In the genomic region with DNA sequence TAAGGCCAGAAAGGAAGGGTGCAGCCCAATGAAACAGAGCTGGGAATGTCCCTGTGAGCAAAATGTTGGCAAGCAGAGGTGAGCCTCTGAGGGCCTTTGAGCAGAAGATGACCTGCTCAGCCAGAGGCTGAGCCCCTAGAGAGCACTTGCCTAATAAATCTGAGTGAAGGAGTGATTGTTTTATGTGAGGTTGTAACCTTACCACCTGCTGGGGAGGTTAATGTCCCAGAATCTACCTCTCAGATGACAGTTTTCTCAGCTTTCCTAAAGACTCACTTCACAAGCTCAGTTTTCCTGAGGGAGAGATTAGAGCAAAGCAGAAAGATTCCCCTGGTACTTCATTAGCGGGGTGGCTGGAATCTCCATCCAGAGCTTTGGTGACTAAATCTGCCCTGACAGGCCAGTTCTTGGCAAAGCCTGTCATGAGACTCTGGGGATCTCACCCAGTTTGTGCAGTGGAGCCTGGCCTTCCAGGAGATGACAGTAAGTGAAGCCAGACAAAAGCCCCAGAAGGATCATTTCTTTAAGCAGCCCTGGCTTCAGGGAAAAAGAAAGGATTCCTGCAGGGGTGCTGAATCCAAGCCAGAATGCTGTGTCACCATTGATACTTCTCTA, we compare ENCODE assay signal across 31 cellular contexts. TPM values are rescaled to one million over a fixed set of nuclear protein-coding genes. Genes with fewer than 3 reads are reported as not detected.
DNase-seq lines count a peak whose midpoint lies in the region; ATAC-seq, FAIRE-seq and TF ChIP-seq lines count a peak whose summit lies in the region.
"Had no signal": no experiment of that assay in that cellular context is flagged by ENCODE, and none has a peak within 500 bp of the region (broad histone marks: within the 10 kb centered on the region; RNA-seq: fewer than 3 reads in every experiment).

No MANE protein-coding gene starts in this region.

- H3K23me2 ChIP-seq in H1 (ENCODE audit: low read depth, low read length), result no peaks in the 10 kb centered on the region

- intact Hi-C loops in spleen (cut with DNase I; ENCODE audit: low total_unique reads), result no loop called here

- H4K20me1 ChIP-seq in H1 (replicated peaks in 1 of 2; ENCODE audit: control insufficient read depth in 1 of 2, insufficient read depth in 2 of 2, low read length in 2 of 2), result no peaks in the 10 kb centered on the region
- no peaks in the 10 kb centered on the region for H4K20me1 ChIP-seq in osteoblast (ENCODE audit: insufficient read depth, low read length)

- H2BK12ac ChIP-seq in H1 (ENCODE audit: low read depth, low read length), result no peak overlapping the region

- DNase-seq in NCI-H1417 (lab: John Stamatoyannopoulos, UW), result peak in 2 of 3 experiments; percentile 7 to 25
- DNase-seq in NCI-H1417 treated with DMSO at 0.1 percent for 48 hours (lab: John Stamatoyannopoulos, UW), result no peak
- peak; percentile 53 for DNase-seq in MG63
- DNase-seq in H1 (ENCODE audit: low read depth in 1 of 2, low spot score in 2 of 2), result no peak
- peak; percentile 37 for DNase-seq in osteoblast (ENCODE audit: insufficient read length, low spot score, missing footprints)
- DNase-seq in activated naive CD8-positive, alpha-beta T cell treated with anti-CD3 and anti-CD28 coated beads for 36 hours, result no peak
- DNase-seq in spleen, result no peak
- DNase-seq: activated CD4-positive, CD25-positive, alpha-beta regulatory T cell treated with anti-CD3 and anti-CD28 coated beads, Interleukin-2, amount 50 U/mL, for 72 hours; activated CD8-positive, alpha-beta memory T cell treated with anti-CD3 and anti-CD28 coated beads for 24 hours; activated gamma-delta T cell treated with Interleukin-2 at 50 U/mL for 16 hours; activated T-cell treated with anti-CD3 and anti-CD28 coated beads, Interleukin-2, amount 50 U/mL, for 1 hour; AML-193; brain microvascular endothelial cell; CD4-positive, alpha-beta memory T cell; effector memory CD4-positive, alpha-beta T cell; gastrocnemius medialis; GOT3; hippocampal formation; immature natural killer cell; left ventricle myocardium superior; NCI-H1694; NCI-H2227 treated with DMSO at 0.1 percent for 48 hours; stimulated activated CD4-positive, alpha-beta T cell treated with anti-CD3 and anti-CD28 coated beads, Interleukin-1b, Interleukin-23, amount 100 ng/mL, for 48 hours; T-cell had no signal

- TF ChIP-seq POLR2A in H1 (IDR thresholded peaks at IDR 0.05; ENCODE audit: control extremely low read depth in 1 of 2, low read depth in 2 of 2, low read length in 2 of 2), result no peak
- no peak for TF ChIP-seq POLR2A in spleen (IDR thresholded peaks at IDR 0.05)

- CTCF ChIA-PET in H1 (lab: Charles Lee; ENCODE audit: partially characterized antibody), result interaction anchor here (0.9 to 1.2 kb wide), 3 partner anchors 15 to 69 kb away, joined by 3 to 5 read pairs (median 4); no protein-coding TSS in a partner anchor

- H3K27ac Mint-ChIP-seq in activated naive CD8-positive, alpha-beta T cell treated with anti-CD3 and anti-CD28 coated beads for 36 hours, result no peak overlapping the region
- H3K27ac Mint-ChIP-seq: CD4-positive, alpha-beta memory T cell; immature natural killer cell; T-cell had no signal

- no peaks in the 10 kb centered on the region for H3K27me3 ChIP-seq in MG63
- no peaks in the 10 kb centered on the region for H3K27me3 ChIP-seq in H1 (replicated peaks in 1 of 4; ENCODE audit: control insufficient read depth in 3 of 4, extremely low read depth in 1 of 4, insufficient read depth in 3 of 4, low read length in 3 of 4)
- H3K27me3 ChIP-seq in osteoblast (ENCODE audit: insufficient read depth, low read length), result peaks cover 7% of the 10 kb centered on the region
- peaks cover 0 to 4% (median 0%) of the 10 kb centered on the region in 7 donors for H3K27me3 ChIP-seq in spleen (replicated peaks in 1 of 7)
- H3K27me3 ChIP-seq: brain microvascular endothelial cell, gastrocnemius medialis, SJSA1 had no signal

- peaks cover 0 to 2% (median 0%) of the 10 kb centered on the region in 4 experiments; a peak in 2 of 7 replicates for H3K4me1 ChIP-seq in H1 (replicated peaks in 1 of 4; ENCODE audit: control insufficient read depth in 3 of 4, insufficient read depth in 4 of 4, low read length in 3 of 4)
- H3K4me1 ChIP-seq in osteoblast (ENCODE audit: insufficient read depth, low read length), result no peaks in the 10 kb centered on the region
- no peaks in the 10 kb centered on the region for H3K4me1 ChIP-seq in spleen
- H3K4me1 ChIP-seq: gastrocnemius medialis had no signal

- H2BK15ac ChIP-seq in H1 (ENCODE audit: low read length), result no peak overlapping the region

- no peaks in the 10 kb centered on the region for H3K36me3 Mint-ChIP-seq in activated naive CD8-positive, alpha-beta T cell treated with anti-CD3 and anti-CD28 coated beads for 36 hours
- H3K36me3 Mint-ChIP-seq: CD4-positive, alpha-beta memory T cell; T-cell had no signal

- no peak overlapping the region for H3K27ac ChIP-seq in H1 (ENCODE audit: low read depth, low read length)
- H3K27ac ChIP-seq in osteoblast (ENCODE audit: low read depth, low read length), result no peak overlapping the region
- no peak overlapping the region for H3K27ac ChIP-seq in spleen
- H3K27ac ChIP-seq: 22Rv1, brain microvascular endothelial cell, gastrocnemius medialis had no signal

- no peak for TF ChIP-seq RAD21 in H1 (IDR thresholded peaks at IDR 0.05 in 1 of 2, conservative IDR thresholded peaks at IDR 0.05 in 1 of 2; ENCODE audit: low read depth in 2 of 2, low read length in 2 of 2)

- H3K14ac ChIP-seq in H1 (ENCODE audit: insufficient read length), result no peak overlapping the region

- H3K79me2 ChIP-seq in H1 (ENCODE audit: control insufficient read depth in 1 of 2, insufficient read depth in 2 of 2, low read length in 2 of 2) (no peaks in the 10 kb centered on the region), osteoblast (ENCODE audit: insufficient read depth, low read length) (no peaks in the 10 kb centered on the region)

- H3K4me3 ChIP-seq in MG63 (no peak overlapping the region), H1 (ENCODE audit: extremely low read depth in 1 of 4, insufficient read depth in 2 of 4, low read depth in 3 of 4, low read length in 4 of 4) (no peak overlapping the region), osteoblast (ENCODE audit: insufficient read depth, low read length) (no peak overlapping the region), spleen (no peak overlapping the region)
- H3K4me3 ChIP-seq: gastrocnemius medialis, SJSA1 had no signal

- H3K9ac ChIP-seq in H1 (replicated peaks in 1 of 4; ENCODE audit: extremely low read depth in 1 of 4, low read depth in 3 of 4, low read length in 3 of 4), result no peak overlapping the region

- POLR2A ChIA-PET in H1 (lab: Charles Lee; ENCODE audit: partially characterized antibody), result no interaction called here

- H3K27me3 Mint-ChIP-seq in activated naive CD8-positive, alpha-beta T cell treated with anti-CD3 and anti-CD28 coated beads for 36 hours, result no peaks in the 10 kb centered on the region

- no peak overlapping the region for H3K4me3 Mint-ChIP-seq in activated naive CD8-positive, alpha-beta T cell treated with anti-CD3 and anti-CD28 coated beads for 36 hours
- H3K4me3 Mint-ChIP-seq: CD4-positive, alpha-beta memory T cell; immature natural killer cell; nephron; T-cell had no signal

- H2AFZ ChIP-seq in H1 (ENCODE audit: low read length) (no peak overlapping the region), osteoblast (ENCODE audit: low read length) (no peak overlapping the region)

- H4K91ac ChIP-seq in H1 (replicated peaks; ENCODE audit: insufficient read length, low read length), result no peak overlapping the region

- no peaks in the 10 kb centered on the region for H3K79me1 ChIP-seq in H1 (ENCODE audit: low read depth, low read length)

- no peaks in the 10 kb centered on the region for H3K9me3 Mint-ChIP-seq in activated naive CD8-positive, alpha-beta T cell treated with anti-CD3 and anti-CD28 coated beads for 36 hours
- H3K9me3 Mint-ChIP-seq: CD4-positive, alpha-beta memory T cell; immature natural killer cell; nephron; T-cell had no signal

- FAIRE-seq in H1 (lab: Jason Lieb, UNC), result no peak
- FAIRE-seq: colon, TTC549 had no signal

- no peak overlapping the region for H4K8ac ChIP-seq in H1 (ENCODE audit: extremely low read depth, insufficient read depth, low read length)

- H3K18ac ChIP-seq in H1 (ENCODE audit: extremely low read depth, low read length), result no peak overlapping the region

- no peak overlapping the region for H3K56ac ChIP-seq in H1 (replicated peaks; ENCODE audit: insufficient read length, low read depth, low read length)

- H3K23ac ChIP-seq in H1 (ENCODE audit: insufficient read length), result no peak overlapping the region

- H3K4me2 ChIP-seq in H1 (ENCODE audit: insufficient read depth in 1 of 2, low read depth in 2 of 2, low read length in 2 of 2) (no peak overlapping the region), osteoblast (ENCODE audit: insufficient read depth, low read length) (no peak overlapping the region)

- no peak overlapping the region for H2AK5ac ChIP-seq in H1 (ENCODE audit: low read depth, low read length)

- no peak for ATAC-seq in HG03354 (IDR thresholded peaks at IDR 0.05; ENCODE audit: poor library complexity, severe bottlenecking, unreplicated experiment)
- ATAC-seq: left ventricle myocardium superior, Panc1, T-cell had no signal

- H2BK20ac ChIP-seq in H1 (ENCODE audit: low read length), result no peak overlapping the region

- H2BK120ac ChIP-seq in H1 (replicated peaks; ENCODE audit: low read depth, low read length), result no peak overlapping the region

- no peak overlapping the region for H3K4ac ChIP-seq in H1 (replicated peaks; ENCODE audit: insufficient read length, low read depth, low read length)

- H2BK5ac ChIP-seq in H1 (ENCODE audit: low read depth, low read length), result no peak overlapping the region

- 94% methylated on average over 1 of the region's 1 CpG; no CpG with 5 or more reads in 1 of the 2 experiments for WGBS in H1 (ENCODE audit: extremely low coverage in 1 of 2, insufficient coverage in 1 of 2, insufficient read length in 1 of 2, insufficient replicate concordance in 2 of 2, low coverage in 1 of 2, low lambda C conversion rate in 2 of 2, missing lambda C conversion rate in 1 of 2), 2 experiments
- WGBS in spleen, 5 donors, result 71 to 100% (median 94%) methylated on average over 1 of the region's 1 CpG

- H4K5ac ChIP-seq in H1 (ENCODE audit: insufficient read length, low read depth, low read length), result no peak overlapping the region

- H3K9me3 ChIP-seq in MG63 (no peaks in the 10 kb centered on the region), H1 (ENCODE audit: insufficient read depth in 2 of 2, low read depth in 1 of 2, low read length in 1 of 2) (no peaks in the 10 kb centered on the region), osteoblast (ENCODE audit: low read depth, low read length) (no peaks in the 10 kb centered on the region), spleen (no peaks in the 10 kb centered on the region)
- H3K9me3 ChIP-seq: gastrocnemius medialis, SJSA1 had no signal

- no peak for TF ChIP-seq CTCF in H1 (IDR thresholded peaks at IDR 0.05; ENCODE audit: control extremely low read depth in 1 of 3, insufficient read depth in 1 of 3, low read depth in 1 of 3, low read length in 3 of 3)
- TF ChIP-seq CTCF in osteoblast (IDR thresholded peaks at IDR 0.05; ENCODE audit: extremely low read depth, low read depth, low read length), result no peak
- TF ChIP-seq CTCF in spleen (IDR thresholded peaks at IDR 0.05 in 8 of 11, conservative IDR thresholded peaks at IDR 0.05 in 3 of 11), result no peak

- H3K4me1 Mint-ChIP-seq in activated naive CD8-positive, alpha-beta T cell treated with anti-CD3 and anti-CD28 coated beads for 36 hours, result no peaks in the 10 kb centered on the region
- H3K4me1 Mint-ChIP-seq: CD4-positive, alpha-beta memory T cell; immature natural killer cell; T-cell had no signal

- TF ChIP-seq EP300 in H1 (IDR thresholded peaks at IDR 0.05; ENCODE audit: borderline replicate concordance in 1 of 2, low read depth in 2 of 2, low read length in 2 of 2), result no peak

- no peaks in the 10 kb centered on the region for H3K36me3 ChIP-seq in MG63
- no peaks in the 10 kb centered on the region for H3K36me3 ChIP-seq in H1 (ENCODE audit: control insufficient read depth in 2 of 4, insufficient read depth in 4 of 4, low read length in 3 of 4)
- no peaks in the 10 kb centered on the region for H3K36me3 ChIP-seq in osteoblast (ENCODE audit: insufficient read depth, low read length)
- H3K36me3 ChIP-seq in spleen, result no peaks in the 10 kb centered on the region
- H3K36me3 ChIP-seq: brain microvascular endothelial cell, gastrocnemius medialis, SJSA1 had no signal

RNA-seq across cellular contexts. Expression of gene GALNT10, which starts 48.7 kb away (rescaled TPM):
- total RNA-seq in MG63 (2014; rRNA removed; shearing (Covaris generic); ENCODE audit: low replicate concordance), result 25.9 and 26.3 TPM in 2 replicates
- total RNA-seq in H1 (2021; fragmentation: NEBNext Ultra II Directional; extraction: Animal tissue kit (Norgen Biotek cat#: 25700)), result 15.2 and 15.5 TPM in 2 replicates
- polyA plus RNA-seq in H1 (2011; rRNA removed) (4.6 and 5.1 TPM in 2 replicates), spleen (10 to 100 TPM in 1 of 3 donors, 1 to 10 TPM in 2; 7.6 to 13.7 (median 8.3) TPM)
- 7.7 TPM for polyA plus RNA-seq in H1 (2011; cell fraction: cytosol; rRNA removed)
- 15.9 TPM for polyA plus RNA-seq in H1 (2011; cell fraction: nucleus; rRNA removed)
- polyA plus RNA-seq in H1 (2012, experiment 1 of 2), result 7.3 to 11.0 TPM (median 8.5 TPM) in 4 replicates
- 5.7 TPM for polyA plus RNA-seq in H1 (2012, experiment 2 of 2)
- 16.8 TPM for polyA plus RNA-seq in H1 (2013, experiment 1 of 2)
- polyA plus RNA-seq in H1 (2013, experiment 2 of 2), result 21.6 TPM
- 21.7 and 44.6 TPM in 2 replicates for polyA minus RNA-seq in H1 (2011; rRNA and poly(A)+ RNA removed)
- 8.4 TPM for polyA minus RNA-seq in H1 (2011; cell fraction: cytosol; rRNA and poly(A)+ RNA removed)
- 25.8 TPM for polyA minus RNA-seq in H1 (2011; cell fraction: nucleus; rRNA and poly(A)+ RNA removed)
- total RNA-seq in osteoblast (62.2 and 84.0 TPM in 2 replicates), spleen (10 to 100 TPM; 40.5 to 50.2 (median 43.8) TPM)
- 10 to 100 TPM; 16.8 to 19.8 TPM for total RNA-seq in activated naive CD8-positive, alpha-beta T cell treated with anti-CD3 and anti-CD28 coated beads for 36 hours

Comparison
In these comparisons a context has a peak if more than half of its experiments do, and no peak if none do; other contexts are left out.
1. DNase-seq: peak in NCI-H1417 (2 of 3), MG63 (single experiment) and osteoblast (single experiment); none in NCI-H1417 treated with DMSO at 0.1 percent for 48 hours (single experiment), H1 (0 of 2), activated naive CD8-positive, alpha-beta T cell treated with anti-CD3 and anti-CD28 coated beads for 36 hours (single experiment) and spleen (single experiment).